Comparison of ENCODE assay signal across 14 cellular contexts in the genomic region with DNA sequence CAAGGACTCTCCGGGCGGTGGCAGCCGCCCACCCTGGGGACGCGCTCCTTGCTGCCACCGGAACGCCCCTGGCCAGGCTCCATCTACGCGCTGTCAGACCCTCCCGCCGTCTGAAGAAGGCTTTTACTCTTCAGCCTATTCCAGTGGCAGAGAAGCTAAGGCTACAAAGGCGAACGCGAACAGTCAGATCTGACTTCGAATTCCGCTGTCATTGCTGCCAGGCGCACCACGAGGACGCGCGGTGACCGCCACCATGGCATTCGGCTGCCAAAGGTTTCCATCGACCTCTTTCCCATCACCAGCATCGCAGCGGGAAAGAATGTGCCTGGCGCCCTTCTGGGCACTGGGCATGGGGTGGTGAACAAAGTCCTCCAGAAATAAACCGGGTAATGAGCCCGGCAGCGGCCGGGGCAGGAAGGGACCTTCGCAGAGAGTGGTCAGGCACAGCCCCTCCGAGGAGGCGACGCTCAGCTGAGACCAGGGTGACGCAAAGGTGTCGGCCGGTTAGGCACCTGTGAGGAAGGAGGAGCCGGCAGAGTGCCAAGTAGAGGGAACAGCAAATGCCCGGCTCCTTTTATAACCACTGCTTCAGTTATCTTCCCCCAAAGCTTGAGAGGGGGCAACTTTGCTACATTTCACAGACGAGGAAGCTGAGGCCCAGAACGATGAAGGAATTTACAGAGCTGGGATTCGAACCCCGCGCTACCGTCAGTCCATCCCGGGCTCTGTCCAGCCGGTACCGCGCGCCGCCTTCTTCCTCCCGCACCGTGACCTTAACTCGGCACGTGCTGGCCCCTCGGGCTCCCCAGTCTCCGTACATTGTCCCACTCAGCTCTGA. TPM values are rescaled to one million over a fixed set of nuclear protein-coding genes. Genes with fewer than 3 reads are reported as not detected.
A peak's percentile ranks its signal among the peaks of the same experiment; 100 is the strongest.
DNase-seq lines count a peak whose midpoint lies in the region; ATAC-seq and TF ChIP-seq lines count a peak whose summit lies in the region.
"Had no signal": no experiment of that assay in that cellular context is flagged by ENCODE, and none has a peak within 500 bp of the region (broad histone marks: within the 10 kb centered on the region; RNA-seq: fewer than 3 reads in every experiment).

No MANE protein-coding gene starts in this region.

- TF ChIP-seq CTCF in esophagus muscularis mucosa (IDR thresholded peaks at IDR 0.05) (no peak), parathyroid adenoma (IDR thresholded peaks at IDR 0.05) (no peak)

- ATAC-seq in HG03460 (IDR thresholded peaks at IDR 0.05; ENCODE audit: unreplicated experiment) = no peak

- H3K4me1 ChIP-seq in HUES64 (ENCODE audit: insufficient read depth, low read length) (peaks cover 13% of the 10 kb centered on the region; the same call in 1 of the 2 replicates), esophagus muscularis mucosa (peaks cover 40 to 57% (median 54%) of the 10 kb centered on the region in 4 donors), parathyroid adenoma (no peaks in the 10 kb centered on the region)

- H3K36me3 ChIP-seq in HUES64 (ENCODE audit: insufficient read depth, low read length) (no peaks in the 10 kb centered on the region), esophagus muscularis mucosa (no peaks in the 10 kb centered on the region), parathyroid adenoma (ENCODE audit: control insufficient read depth, insufficient read depth, low read length) (no peaks in the 10 kb centered on the region)
- H3K36me3 ChIP-seq: right lobe of liver had no signal

- peak overlapping the region; percentile 56 for H2AFZ ChIP-seq in parathyroid adenoma

- H3K9me3 ChIP-seq in HUES64 (ENCODE audit: insufficient read depth, low read depth, low read length) (no peaks in the 10 kb centered on the region), esophagus muscularis mucosa (no peaks in the 10 kb centered on the region), parathyroid adenoma (ENCODE audit: control insufficient read depth, low read length) (no peaks in the 10 kb centered on the region)
- H3K9me3 ChIP-seq: right lobe of liver had no signal

- H3K9ac ChIP-seq in HUES64 (ENCODE audit: low read depth, low read length) (no peak overlapping the region), parathyroid adenoma (no peak overlapping the region)

- intact Hi-C loops in esophagus muscularis mucosa (cut with DNase I) = no loop called here

- peaks cover 97% of the 10 kb centered on the region for H3K27me3 ChIP-seq in HUES64 (ENCODE audit: insufficient read depth, low read length)
- H3K27me3 ChIP-seq in esophagus muscularis mucosa = peaks cover 0 to 86% (median 57%) of the 10 kb centered on the region in 4 donors
- H3K27me3 ChIP-seq in parathyroid adenoma (ENCODE audit: control insufficient read depth, insufficient read depth, low read length) = peaks cover 17% of the 10 kb centered on the region

- H3K4me2 ChIP-seq in parathyroid adenoma (ENCODE audit: low read length) = no peak overlapping the region

- WGBS in HUES64 = 5% methylated on average over 58 of the region's 58 CpGs
- 9% methylated on average over 42 of the region's 58 CpGs for WGBS in esophagus muscularis mucosa

- H3K27ac ChIP-seq in HUES64 (ENCODE audit: low read depth, low read length) (no peak overlapping the region), esophagus muscularis mucosa (replicated peaks in 1 of 4) (no peak overlapping the region), parathyroid adenoma (no peak overlapping the region)
- H3K27ac ChIP-seq: C4-2B, right lobe of liver had no signal

- H3K79me2 ChIP-seq in parathyroid adenoma = no peaks in the 10 kb centered on the region

- DNase-seq in ELF-1 (ENCODE audit: low read depth, low spot score) (peak; percentile 21), esophagus muscularis mucosa (ENCODE audit: extremely low spot score) (no peak), NCI-H2081 treated with DMSO at 0.1 percent for 48 hours (lab: John Stamatoyannopoulos, UW) (no peak)
- no peak for DNase-seq in stimulated activated CD4-positive, alpha-beta T cell treated with anti-CD3 and anti-CD28 coated beads, Interleukin-15, amount 100 ng/mL, for 24 hours
- DNase-seq: activated CD4-positive, CD25-positive, alpha-beta regulatory T cell; HCEC 1CT; NCI-H345; right lobe of liver had no signal

- TF ChIP-seq POLR2A in esophagus muscularis mucosa (IDR thresholded peaks at IDR 0.05; ENCODE audit: low read depth) = no peak

- H3K4me3 ChIP-seq in HUES64 (ENCODE audit: low read length) = peak overlapping the region; percentile 25
- H3K4me3 ChIP-seq in esophagus muscularis mucosa = peak overlapping the region; percentile 29 to 52 (median 43)
- no peak overlapping the region for H3K4me3 ChIP-seq in parathyroid adenoma (ENCODE audit: low read depth, low read length)
- H3K4me3 ChIP-seq: right lobe of liver had no signal

- TF ChIP-seq EP300 in esophagus muscularis mucosa (IDR thresholded peaks at IDR 0.05) = no peak

RNA-seq across cellular contexts. Expression of a gene that starts 1.9 kb away (rescaled TPM):
- 7.1 TPM for polyA plus RNA-seq in HUES64 (2013, experiment 1 of 2)
- 15.2 TPM for polyA plus RNA-seq in HUES64 (2013, experiment 2 of 2)
- not detected for total RNA-seq in esophagus muscularis mucosa
- total RNA-seq: dermis blood vessel endothelial cell, OCI-LY7, right lobe of liver had no signal
